ENCODE assay signal across 9 cellular contexts in the genomic region with DNA sequence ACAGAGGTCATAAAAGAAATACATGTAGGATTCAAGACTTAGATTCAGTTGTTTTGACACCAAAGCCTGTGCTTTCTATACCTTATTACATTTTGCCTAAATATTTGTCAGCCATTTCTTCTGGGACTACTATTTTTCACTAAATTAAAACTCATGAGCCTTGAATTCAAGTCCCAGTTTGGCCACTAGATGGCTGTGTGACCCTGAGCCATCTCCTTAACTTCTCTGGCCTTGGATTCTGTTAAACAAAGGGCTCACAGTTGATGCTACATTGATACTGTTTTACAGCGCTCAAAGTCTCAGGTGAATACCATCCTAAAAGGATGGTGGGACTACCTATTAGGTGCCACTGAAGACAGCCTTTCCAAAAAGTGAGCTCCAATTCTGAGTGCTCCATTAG. TPM values are rescaled to one million over a fixed set of nuclear protein-coding genes. Genes with fewer than 3 reads are reported as not detected.
DNase-seq lines count a peak whose midpoint lies in the region; ATAC-seq, FAIRE-seq and TF ChIP-seq lines count a peak whose summit lies in the region.
"Had no signal": no experiment of that assay in that cellular context is flagged by ENCODE, and none has a peak within 500 bp of the region (broad histone marks: within the 10 kb centered on the region; RNA-seq: fewer than 3 reads in every experiment).

No MANE protein-coding gene starts in this region.

- POLR2A ChIA-PET in HepG2 (lab: Yijun Ruan, JAX): no interaction called here
- POLR2A ChIA-PET in GM10248 (lab: Yijun Ruan, JAX): no interaction called here

- TF ChIP-seq CTCF in VCaP (conservative IDR thresholded peaks at IDR 0.05): peak; percentile 69
- TF ChIP-seq CTCF in HepG2 (CRISPR knock-in tag; IDR thresholded peaks at IDR 0.05): peak; percentile 44
- TF ChIP-seq CTCF in GM10248 (IDR thresholded peaks at IDR 0.05; ENCODE audit: control extremely low read depth, extremely low read depth, low read depth, missing control alignments): no peak

- no peaks in the 10 kb centered on the region for H3K9me3 ChIP-seq in HepG2 (ENCODE audit: low read length)

- H3K79me2 ChIP-seq in HepG2 (ENCODE audit: insufficient read depth, low read length): no peaks in the 10 kb centered on the region

- H4K20me1 ChIP-seq in HepG2 (ENCODE audit: insufficient read depth, low read length): no peaks in the 10 kb centered on the region

- intact Hi-C loops in HepG2 (cut with micrococcal nuclease; ENCODE audit: unreplicated experiment): no loop called here

- WGBS in HepG2 (ENCODE audit: low lambda C conversion rate): 0% methylated on average over 1 of the region's 1 CpG

- TF ChIP-seq POLR2A in HepG2 (IDR thresholded peaks at IDR 0.05; ENCODE audit: insufficient read depth in 1 of 2, low read depth in 2 of 2, low read length in 2 of 2): no peak

- H3K27ac ChIP-seq in VCaP (no peak overlapping the region), HepG2 (ENCODE audit: extremely low read length, insufficient read depth, low read length) (no peak overlapping the region)

- no peak for TF ChIP-seq EP300 in HepG2 (IDR thresholded peaks at IDR 0.05; ENCODE audit: low read depth in 2 of 2, low read length in 2 of 2)
- no peak for TF ChIP-seq EP300 in HepG2 (CRISPR knock-in tag; IDR thresholded peaks at IDR 0.05; ENCODE audit: borderline replicate concordance)

- no peak overlapping the region for H3K4me3 ChIP-seq in HepG2 (replicated peaks in 1 of 3; ENCODE audit: insufficient read depth in 1 of 3, low read depth in 2 of 3, low read length in 3 of 3)

- ATAC-seq in HG02763 (IDR thresholded peaks at IDR 0.05; ENCODE audit: unreplicated experiment) (peak; percentile 49), HepG2 (no peak), GM19328 (IDR thresholded peaks at IDR 0.05; ENCODE audit: unreplicated experiment) (no peak), GM21515 (IDR thresholded peaks at IDR 0.05; ENCODE audit: unreplicated experiment) (no peak)
- ATAC-seq: activated naive CD4-positive, alpha-beta T cell treated with anti-CD3 and anti-CD28 coated beads, Interleukin-2, amount 50 U/mL, for 72 hours had no signal

- TF ChIP-seq RAD21 in HepG2 (CRISPR knock-in tag; IDR thresholded peaks at IDR 0.05): no peak

- DNase-seq in SHP77 (lab: John Stamatoyannopoulos, UW): peak; percentile 23 to 51
- no peak for DNase-seq in SHP77 treated with DMSO at 0.1 percent for 48 hours (lab: John Stamatoyannopoulos, UW)
- peak; percentile 12 for DNase-seq in HepG2 (ENCODE audit: low spot score)
- DNase-seq in GM10248 (ENCODE audit: extremely low spot score): no peak

- H3K4me2 ChIP-seq in HepG2 (ENCODE audit: low read depth, low read length): no peak overlapping the region

- BruUV-seq in HepG2 (replicated peaks; lab: Mats Ljungman, UMichigan): no TSS peak

- H3K36me3 ChIP-seq in HepG2 (replicated peaks in 1 of 2; ENCODE audit: control insufficient read depth in 1 of 2, insufficient read depth in 2 of 2, low read length in 2 of 2): no peaks in the 10 kb centered on the region

- no peak overlapping the region for H2AFZ ChIP-seq in HepG2 (ENCODE audit: low read length)

- in situ Hi-C loops in HepG2 (cut with HindIII; ENCODE audit: extremely low pct_ligation_motif_present, low pct_unique_long_range_greater_than_20kb): no loop called here

- H3K4me1 ChIP-seq in HepG2 (ENCODE audit: insufficient read depth, low read length): no peaks in the 10 kb centered on the region

- CTCF ChIA-PET in HepG2 (lab: Yijun Ruan, JAX; ENCODE audit: low intra/inter-chr PET ratio, low total read pairs): no interaction called here
- CTCF ChIA-PET in GM10248 (lab: Yijun Ruan, JAX): interaction anchor here (1.2 kb wide), 1 partner anchor 540 kb away, joined by 4 read pairs; no protein-coding TSS in a partner anchor

- no peak overlapping the region for H3K9ac ChIP-seq in HepG2 (ENCODE audit: insufficient read depth, low read depth, low read length)

- H3K27me3 ChIP-seq in HepG2 (ENCODE audit: control insufficient read depth in 1 of 2, insufficient read depth in 2 of 2, low read length in 2 of 2): no peaks in the 10 kb centered on the region

- no peak for FAIRE-seq in HepG2 (lab: Jason Lieb, UNC)

TF ChIP-seq in HepG2, 621 proteins besides CTCF, POLR2A, EP300 and RAD21:
- TF ChIP-seq STAG1 (CRISPR knock-in tag; IDR thresholded peaks at IDR 0.05) (peak; percentile 53), ZNF260 (CRISPR knock-in tag; IDR thresholded peaks at IDR 0.05; ENCODE audit: borderline replicate concordance, low read depth) (no peak), ZNF768 (CRISPR knock-in tag; IDR thresholded peaks at IDR 0.05) (peak; percentile 56; the same call in 1 of the 2 replicates)

RNA-seq across cellular contexts. Expression of gene CCDC198, which starts 39.6 kb away (rescaled TPM):
- total RNA-seq in HepG2 (2016; rRNA removed; fragmentation: Illumina TruSeq; extraction: Trizol): 0.46 and 0.69 TPM in 2 replicates
- total RNA-seq in HepG2 (2016; cell fraction: cytosol; rRNA removed; fragmentation: Illumina TruSeq; extraction: Trizol; ENCODE audit: low read depth): 0.44 and 0.51 TPM in 2 replicates
- 0.25 and 0.71 TPM in 2 replicates for total RNA-seq in HepG2 (2016; cell fraction: insoluble cytoplasmic fraction; rRNA removed; fragmentation: Illumina TruSeq; extraction: Trizol)
- total RNA-seq in HepG2 (2016; cell fraction: membrane; rRNA removed; fragmentation: Illumina TruSeq; extraction: Trizol): 0.34 and 1.3 TPM in 2 replicates
- 1.2 and 1.6 TPM in 2 replicates for total RNA-seq in HepG2 (2016; cell fraction: nucleus; rRNA removed; fragmentation: Illumina TruSeq; extraction: Trizol)
- polyA plus RNA-seq in HepG2 (2011; rRNA removed): 0.95 TPM in 2 replicates
- 0.17 and 0.32 TPM in 2 replicates for polyA plus RNA-seq in HepG2 (2011; cell fraction: cytosol; rRNA removed)
- polyA plus RNA-seq in HepG2 (2011; cell fraction: nucleus; rRNA removed): 2.3 and 3.2 TPM in 2 replicates
- polyA plus RNA-seq in HepG2 (2012): 0.12 and 0.42 TPM in 2 replicates
- 0.31 and 0.32 TPM in 2 replicates for polyA plus RNA-seq in HepG2 (2016; cell fraction: cytosol; fragmentation: Illumina TruSeq; extraction: Trizol; ENCODE audit: low read depth)
- polyA plus RNA-seq in HepG2 (2016; cell fraction: insoluble cytoplasmic fraction; fragmentation: Illumina TruSeq; extraction: Trizol; ENCODE audit: low read depth): 0.69 and 1.1 TPM in 2 replicates
- 0.35 and 0.46 TPM in 2 replicates for polyA plus RNA-seq in HepG2 (2016; cell fraction: membrane; fragmentation: Illumina TruSeq; extraction: Trizol; ENCODE audit: low read depth)
- 3.1 and 3.9 TPM in 2 replicates for polyA plus RNA-seq in HepG2 (2016; cell fraction: nucleus; fragmentation: Illumina TruSeq; extraction: Trizol; ENCODE audit: insufficient read depth, low read depth)
- polyA minus RNA-seq in HepG2 (2011; rRNA and poly(A)+ RNA removed; ENCODE audit: low replicate concordance): not detected in 2 replicates
- polyA minus RNA-seq in HepG2 (2011; cell fraction: cytosol; rRNA and poly(A)+ RNA removed): not detected in 2 replicates
- 4.9 and 5.3 TPM in 2 replicates for polyA minus RNA-seq in HepG2 (2011; cell fraction: nucleus; rRNA and poly(A)+ RNA removed)
- total RNA-seq: activated naive CD4-positive, alpha-beta T cell treated with anti-CD3 and anti-CD28 coated beads, Interleukin-2, amount 50 U/mL, for 72 hours had no signal

Comparison
In these comparisons a context has a peak if more than half of its experiments do, and no peak if none do; other contexts are left out.
1. DNase-seq: peak in SHP77 (2 of 2) and HepG2 (single experiment); none in SHP77 treated with DMSO at 0.1 percent for 48 hours (single experiment) and GM10248 (single experiment).